ENCODE assay signal across 2 cellular contexts in the genomic region with DNA sequence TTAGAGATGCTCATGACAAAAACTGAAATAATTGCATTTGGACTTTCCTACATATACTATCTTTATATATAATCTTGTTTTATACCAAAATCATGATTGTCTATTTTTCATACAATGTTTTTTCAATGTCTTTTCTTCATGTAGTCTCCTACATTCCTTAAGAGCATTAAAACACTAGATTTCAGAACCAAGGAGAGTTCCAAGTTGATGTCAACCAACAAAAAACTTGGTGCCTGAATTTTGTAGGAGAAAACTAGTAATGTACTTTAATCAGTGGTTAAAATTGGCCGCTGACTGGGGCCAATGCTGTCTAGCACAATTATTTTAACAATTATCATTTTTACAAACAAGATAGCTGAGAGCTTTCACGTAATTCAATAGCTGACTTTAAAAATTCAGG.
TF ChIP-seq lines count a peak whose summit lies in the region.

No MANE protein-coding gene starts in this region.

TF ChIP-seq in GM12878, 131 proteins besides CTCF, POLR2A, EP300 and RAD21 (continued from another document):
- TF ChIP-seq, protein P1, sequence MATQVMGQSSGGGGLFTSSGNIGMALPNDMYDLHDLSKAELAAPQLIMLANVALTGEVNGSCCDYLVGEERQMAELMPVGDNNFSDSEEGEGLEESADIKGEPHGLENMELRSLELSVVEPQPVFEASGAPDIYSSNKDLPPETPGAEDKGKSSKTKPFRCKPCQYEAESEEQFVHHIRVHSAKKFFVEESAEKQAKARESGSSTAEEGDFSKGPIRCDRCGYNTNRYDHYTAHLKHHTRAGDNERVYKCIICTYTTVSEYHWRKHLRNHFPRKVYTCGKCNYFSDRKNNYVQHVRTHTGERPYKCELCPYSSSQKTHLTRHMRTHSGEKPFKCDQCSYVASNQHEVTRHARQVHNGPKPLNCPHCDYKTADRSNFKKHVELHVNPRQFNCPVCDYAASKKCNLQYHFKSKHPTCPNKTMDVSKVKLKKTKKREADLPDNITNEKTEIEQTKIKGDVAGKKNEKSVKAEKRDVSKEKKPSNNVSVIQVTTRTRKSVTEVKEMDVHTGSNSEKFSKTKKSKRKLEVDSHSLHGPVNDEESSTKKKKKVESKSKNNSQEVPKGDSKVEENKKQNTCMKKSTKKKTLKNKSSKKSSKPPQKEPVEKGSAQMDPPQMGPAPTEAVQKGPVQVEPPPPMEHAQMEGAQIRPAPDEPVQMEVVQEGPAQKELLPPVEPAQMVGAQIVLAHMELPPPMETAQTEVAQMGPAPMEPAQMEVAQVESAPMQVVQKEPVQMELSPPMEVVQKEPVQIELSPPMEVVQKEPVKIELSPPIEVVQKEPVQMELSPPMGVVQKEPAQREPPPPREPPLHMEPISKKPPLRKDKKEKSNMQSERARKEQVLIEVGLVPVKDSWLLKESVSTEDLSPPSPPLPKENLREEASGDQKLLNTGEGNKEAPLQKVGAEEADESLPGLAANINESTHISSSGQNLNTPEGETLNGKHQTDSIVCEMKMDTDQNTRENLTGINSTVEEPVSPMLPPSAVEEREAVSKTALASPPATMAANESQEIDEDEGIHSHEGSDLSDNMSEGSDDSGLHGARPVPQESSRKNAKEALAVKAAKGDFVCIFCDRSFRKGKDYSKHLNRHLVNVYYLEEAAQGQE (IDR thresholded peaks at IDR 0.05; ENCODE audit: low read depth, low read length), result peak; percentile 66; the same call in 1 of the 2 replicates
- no peak for TF ChIP-seq CBFB (IDR thresholded peaks at IDR 0.05; ENCODE audit: low read depth)
TF ChIP-seq in GM12878: peak in this region for 1.

TF ChIP-seq in liver, 16 proteins besides CTCF, POLR2A, EP300 and RAD21:
- TF ChIP-seq, protein P1 (IDR thresholded peaks at IDR 0.05), result peak; percentile 81
- TF ChIP-seq TAF1 (conservative IDR thresholded peaks at IDR 0.05), result no peak
